Comparison of ENCODE assay signal across 18 cellular contexts in genomic region chr16:65305588-65305987, GRCh38.
DNase-seq lines count a peak whose midpoint lies in the region; ATAC-seq and TF ChIP-seq lines count a peak whose summit lies in the region.
"Had no signal": no experiment of that assay in that cellular context is flagged by ENCODE, and none has a peak within 500 bp of the region (broad histone marks: within the 10 kb centered on the region; RNA-seq: fewer than 3 reads in every experiment).

No MANE protein-coding gene starts in this region.

- no peak overlapping the region for H3K4me3 ChIP-seq in AG10803 (ENCODE audit: low read length)
- H3K4me3 ChIP-seq: K562, PC-9 had no signal

- no peak for ATAC-seq in HG02970 (IDR thresholded peaks at IDR 0.05; ENCODE audit: low FRiP score, unreplicated experiment)
- ATAC-seq in GM21825 (IDR thresholded peaks at IDR 0.05; ENCODE audit: unreplicated experiment): no peak
- ATAC-seq: K562 had no signal

- DNase-seq in AG10803 (ENCODE audit: low read depth) (peak; percentile 66), ELF-1 (ENCODE audit: low read depth, low spot score) (peak; percentile 53), NCI-H82 (lab: John Stamatoyannopoulos, UW) (peak; percentile 74), left kidney (ENCODE audit: low read depth, low spot score) (peak; percentile 53), EL (no peak)
- no peak for DNase-seq in activated CD4-positive, alpha-beta T cell treated with anti-CD3 and anti-CD28 coated beads for 48 hours
- DNase-seq: C1 segment of cervical spinal cord; CD8-positive, alpha-beta memory T cell; DMS79; HCEC 1CT; MV-4-11; NCI-H1417; NCI-H187 treated with DMSO at 0.1 percent for 48 hours; NCI-H774; PC-9 had no signal

- no peak; the same call in 1 of the 2 replicates for TF ChIP-seq CTCF in AG10803 (conservative IDR thresholded peaks at IDR 0.05; ENCODE audit: low read length)

Comparison
In these comparisons a context has a peak if more than half of its experiments do, and no peak if none do; other contexts are left out.
1. DNase-seq: peak in AG10803 (single experiment), ELF-1 (single experiment), NCI-H82 (single experiment) and left kidney (single experiment); none in EL (single experiment) and activated CD4-positive, alpha-beta T cell treated with anti-CD3 and anti-CD28 coated beads for 48 hours (single experiment).